Comparison of ENCODE assay signal across 8 cellular contexts in the genomic region with DNA sequence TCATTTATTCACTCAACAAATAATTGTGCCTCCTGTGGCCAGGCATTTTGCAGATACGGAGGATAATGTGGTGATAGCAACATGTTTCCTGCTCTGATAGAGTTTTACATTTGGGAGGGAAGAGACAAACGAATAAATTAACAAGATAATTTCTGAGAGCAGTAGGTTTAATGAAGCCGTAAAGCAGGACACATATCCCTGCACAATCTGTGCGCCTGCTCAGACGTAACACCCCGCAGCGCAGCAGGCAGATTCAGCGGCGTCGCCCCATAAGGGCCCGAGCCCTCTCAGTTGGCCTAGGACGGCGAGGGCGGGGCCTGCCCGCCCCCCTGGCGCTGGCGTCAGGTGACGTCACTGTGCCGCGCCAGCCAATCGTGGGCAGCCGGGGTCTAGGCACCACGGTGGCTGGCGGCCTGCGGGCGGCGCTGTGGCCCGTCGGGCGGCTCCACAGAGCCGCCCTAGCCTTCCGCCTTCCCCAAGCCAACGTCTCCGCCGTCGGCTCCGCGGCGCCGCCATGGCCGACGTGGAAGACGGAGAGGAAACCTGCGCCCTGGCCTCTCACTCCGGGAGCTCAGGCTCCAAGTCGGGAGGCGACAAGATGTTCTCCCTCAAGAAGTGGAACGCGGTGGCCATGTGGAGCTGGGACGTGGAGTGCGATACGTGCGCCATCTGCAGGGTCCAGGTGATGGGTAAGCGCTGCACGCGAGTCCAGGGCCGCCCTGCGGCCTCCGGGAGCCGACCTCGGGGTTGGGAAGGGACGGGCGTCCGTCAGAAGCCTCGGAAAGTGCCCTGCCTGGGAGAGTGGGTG. TPM values are rescaled to one million over a fixed set of nuclear protein-coding genes. Genes with fewer than 3 reads are reported as not detected.
DNase-seq lines count a peak whose midpoint lies in the region; ATAC-seq and TF ChIP-seq lines count a peak whose summit lies in the region.

A gene (plus strand): TSS at position 471 of the 808 bp plus-strand sequence. CDS start 44 bp downstream, at position 515.

- intact Hi-C loops in left lung (cut with DNase I): loop anchor here in 1 of 2 donors (10.0 kb wide), 1 partner anchor 137 kb away; a partner anchor contains a TSS

- H3K27ac ChIP-seq in left lung: peak within 1 kb of the TSS; percentile 91 to 94

- H3K9me3 ChIP-seq in left lung: no peaks in the 10 kb centered on the region

- DNase-seq in CD1c-positive myeloid dendritic cell (ENCODE audit: extremely low spot score) (peak; percentile 99), NCI-H748 (lab: John Stamatoyannopoulos, UW; ENCODE audit: unreplicated experiment) (peak; percentile 93), dedifferentiated amniotic fluid mesenchymal stem cell (ENCODE audit: extremely low spot score) (peak; percentile 85), left lung (peak; percentile 95 to 98)
- peak; percentile 97 for DNase-seq in activated CD4-positive, alpha-beta T cell treated with anti-CD3 and anti-CD28 coated beads, Interleukin-2, amount 50 U/mL, for 1 hour
- peak; percentile 95 to 96 for DNase-seq in stimulated activated CD4-positive, alpha-beta T cell treated with anti-CD3 and anti-CD28 coated beads, Interleukin-2, amount 100 ng/mL, for 48 hours

- TF ChIP-seq CTCF in left lung (IDR thresholded peaks at IDR 0.05): peak; percentile 84 to 96

- H3K27me3 ChIP-seq in left lung: no peaks in the 10 kb centered on the region

- ATAC-seq in GM19372 (IDR thresholded peaks at IDR 0.05; ENCODE audit: low read depth, unreplicated experiment): peak; percentile 86
- peak; percentile 86 for ATAC-seq in HG03558 (IDR thresholded peaks at IDR 0.05; ENCODE audit: extremely low read depth, unreplicated experiment)
- peak; percentile 97 for ATAC-seq in left lung

- peaks cover 0 to 5% of the 10 kb centered on the region in 2 donors for H3K36me3 ChIP-seq in left lung

- H3K4me1 ChIP-seq in left lung: peaks cover 15 to 45% of the 10 kb centered on the region in 2 donors

- peak within 1 kb of the TSS; percentile 61 to 69 for H3K4me3 ChIP-seq in left lung

RNA-seq across cellular contexts. Expression of the gene that starts here (rescaled TPM):
- total RNA-seq in left lung: 10 to 100 TPM; 88.1 to 94.6 TPM

Comparison
In these comparisons a context has a peak if more than half of its experiments do, and no peak if none do; other contexts are left out.
1. Peak in every context shown above with its lines: DNase-seq, ATAC-seq, H3K4me3 ChIP-seq and H3K27ac ChIP-seq.